11 cellular contexts compared by ENCODE assay signal in the genomic region with DNA sequence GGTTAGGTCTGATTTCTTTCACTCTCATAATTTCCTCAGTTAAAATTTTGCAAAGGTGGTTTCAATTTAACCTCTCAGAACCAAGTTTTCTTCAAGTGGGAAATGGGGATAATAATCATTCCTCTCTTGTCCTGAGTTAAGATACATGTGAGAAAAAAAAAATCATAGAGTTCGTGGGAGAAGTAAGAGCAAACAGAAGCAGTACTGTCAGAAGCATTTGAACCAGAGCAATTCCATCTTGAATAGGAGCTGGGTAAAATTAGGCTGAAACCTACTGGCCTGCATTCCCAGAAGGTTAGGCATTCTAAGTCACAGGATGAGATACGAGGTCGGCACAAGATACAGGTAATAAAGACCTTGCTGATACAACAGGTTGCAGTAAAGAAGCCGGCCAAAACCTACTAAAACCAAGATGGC. TPM values are rescaled to one million over a fixed set of nuclear protein-coding genes. Genes with fewer than 3 reads are reported as not detected.
"Had no signal": no experiment of that assay in that cellular context is flagged by ENCODE, and none has a peak within 500 bp of the region (broad histone marks: within the 10 kb centered on the region; RNA-seq: fewer than 3 reads in every experiment).

No MANE protein-coding gene starts in this region.

- H3K36me3 ChIP-seq: HAP-1 had no signal

- H3K27ac Mint-ChIP-seq: HFFc6, IgD-negative memory B cell had no signal

- H3K4me3 ChIP-seq: GM23248, HAP-1 had no signal

- DNase-seq: GM23248, H7, HFFc6, KG1 had no signal

- FAIRE-seq: HepG2 had no signal

- H3K27ac ChIP-seq: GM23248, HL-60 had no signal

- H2AFZ ChIP-seq: GM23248 had no signal

- H3K9ac ChIP-seq: GM23248 had no signal

- H3K4me1 ChIP-seq: HAP-1 had no signal

- ATAC-seq: HCT116, HepG2 had no signal

- H3K4me3 Mint-ChIP-seq: HFFc6, IgD-negative memory B cell had no signal

RNA-seq across cellular contexts. Expression of gene TMEM61, which starts 28.6 kb away (rescaled TPM):
- total RNA-seq: GM23248, HepG2, HFFc6, HT1080 had no signal
- polyA plus RNA-seq: GM23248, HepG2, IgD-negative memory B cell had no signal

RNA-seq across cellular contexts. Expression of gene BSND, which starts 46.9 kb away (rescaled TPM):
- total RNA-seq: GM23248, H4, HepG2, HFFc6, HT1080 had no signal
- polyA plus RNA-seq: GM23248, HepG2, IgD-negative memory B cell had no signal
